In the genomic region with DNA sequence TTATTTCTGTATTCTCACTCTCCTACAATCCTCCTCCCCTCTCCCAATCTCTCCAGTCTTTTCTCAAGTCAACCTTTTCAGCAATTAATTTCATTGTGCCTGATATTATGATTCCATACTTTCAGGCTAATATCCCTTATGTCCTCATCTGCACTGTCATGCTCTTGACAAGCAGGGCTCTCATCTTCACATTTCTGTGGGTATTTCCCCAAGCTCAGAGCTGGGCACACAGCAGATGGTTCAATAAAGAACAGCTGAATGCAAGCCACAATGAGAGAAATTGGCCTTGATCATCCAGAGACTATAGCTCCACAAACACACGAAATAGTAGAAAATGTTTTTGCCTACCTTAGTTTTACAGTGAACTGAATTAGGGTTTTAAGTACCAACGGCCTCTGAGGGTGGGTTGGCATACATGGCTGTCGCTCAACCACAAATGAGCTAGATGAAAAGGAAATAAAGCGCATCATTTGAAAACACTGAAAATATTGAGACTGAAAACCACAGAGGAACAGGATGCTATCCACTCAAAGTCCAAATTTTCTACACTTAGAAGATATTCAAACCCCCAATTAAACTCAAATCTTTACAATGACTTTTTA, we compare ENCODE assay signal across 21 cellular contexts. TPM values are rescaled to one million over a fixed set of nuclear protein-coding genes. Genes with fewer than 3 reads are reported as not detected.
A peak's percentile ranks its signal among the peaks of the same experiment; 100 is the strongest.
DNase-seq lines count a peak whose midpoint lies in the region; ATAC-seq and TF ChIP-seq lines count a peak whose summit lies in the region.
"Had no signal": no experiment of that assay in that cellular context is flagged by ENCODE, and none has a peak within 500 bp of the region (broad histone marks: within the 10 kb centered on the region; RNA-seq: fewer than 3 reads in every experiment).

No MANE protein-coding gene starts in this region.

- H3K36me3 Mint-ChIP-seq in CD4-positive, CD25-positive, alpha-beta regulatory T cell: peaks cover 28% of the 10 kb centered on the region
- H3K36me3 Mint-ChIP-seq in CD8-positive, alpha-beta T cell: peaks cover 65% of the 10 kb centered on the region
- peaks cover 73% of the 10 kb centered on the region for H3K36me3 Mint-ChIP-seq in activated CD4-positive, alpha-beta memory T cell treated with anti-CD3 and anti-CD28 coated beads, Interleukin-2, amount 10 ng/mL, durations not matched to agents 7 days and 5 days (ENCODE audit: low read depth)
- H3K36me3 Mint-ChIP-seq in effector memory CD8-positive, alpha-beta T cell (ENCODE audit: insufficient read depth): peaks cover 54% of the 10 kb centered on the region
- H3K36me3 Mint-ChIP-seq in osteocyte (ENCODE audit: unreplicated experiment): no peaks in the 10 kb centered on the region

- ATAC-seq in CD4-positive, CD25-positive, alpha-beta regulatory T cell (ENCODE audit: low read depth in 2 of 2): peak in 1 of 2 donors; percentile 59
- ATAC-seq in CD8-positive, alpha-beta T cell: peak; percentile 84
- peak; percentile 81 for ATAC-seq in effector memory CD8-positive, alpha-beta T cell (replicated peaks)
- ATAC-seq: K562, PC-3, upper lobe of right lung had no signal

- H3K36me3 ChIP-seq in CD4-positive, CD25-positive, alpha-beta regulatory T cell (ENCODE audit: control insufficient read depth, insufficient read depth, low read length): peaks cover 6% of the 10 kb centered on the region
- peaks cover 24% of the 10 kb centered on the region for H3K36me3 ChIP-seq in CD8-positive, alpha-beta T cell (ENCODE audit: insufficient read depth, low read length)
- H3K36me3 ChIP-seq in WERI-Rb-1: no peaks in the 10 kb centered on the region
- H3K36me3 ChIP-seq: brain microvascular endothelial cell, colonic mucosa, left ventricle myocardium inferior, upper lobe of right lung had no signal

- no peak overlapping the region for H3K27ac ChIP-seq in CD4-positive, CD25-positive, alpha-beta regulatory T cell (ENCODE audit: insufficient read depth, low read length, poor library complexity, severe bottlenecking)
- H3K27ac ChIP-seq in CD8-positive, alpha-beta T cell (ENCODE audit: low read depth, low read length): peak overlapping the region; percentile 34
- H3K27ac ChIP-seq in WERI-Rb-1: no peak overlapping the region
- H3K27ac ChIP-seq: brain microvascular endothelial cell, colonic mucosa, left ventricle myocardium inferior, upper lobe of right lung, VCaP had no signal

- TF ChIP-seq CTCF in CD8-positive, alpha-beta T cell (IDR thresholded peaks at IDR 0.05): no peak
- TF ChIP-seq CTCF in osteocyte (IDR thresholded peaks at IDR 0.05) (no peak), WERI-Rb-1 (IDR thresholded peaks at IDR 0.05; ENCODE audit: low read depth, low read length) (no peak)

- no peaks in the 10 kb centered on the region for H3K9me3 Mint-ChIP-seq in CD4-positive, CD25-positive, alpha-beta regulatory T cell
- H3K9me3 Mint-ChIP-seq in CD8-positive, alpha-beta T cell: no peaks in the 10 kb centered on the region
- no peaks in the 10 kb centered on the region for H3K9me3 Mint-ChIP-seq in activated CD4-positive, alpha-beta memory T cell treated with anti-CD3 and anti-CD28 coated beads, Interleukin-2, amount 10 ng/mL, durations not matched to agents 7 days and 5 days
- H3K9me3 Mint-ChIP-seq in effector memory CD8-positive, alpha-beta T cell: no peaks in the 10 kb centered on the region
- no peaks in the 10 kb centered on the region for H3K9me3 Mint-ChIP-seq in osteocyte (ENCODE audit: unreplicated experiment)

- peak overlapping the region; percentile 57 to 61 (median 60) for H3K27ac Mint-ChIP-seq in CD4-positive, CD25-positive, alpha-beta regulatory T cell
- peak overlapping the region; percentile 89 for H3K27ac Mint-ChIP-seq in CD8-positive, alpha-beta T cell
- H3K27ac Mint-ChIP-seq in activated CD4-positive, alpha-beta memory T cell treated with anti-CD3 and anti-CD28 coated beads, Interleukin-2, amount 10 ng/mL, durations not matched to agents 7 days and 5 days: peak overlapping the region; percentile 91
- H3K27ac Mint-ChIP-seq in effector memory CD8-positive, alpha-beta T cell: peak overlapping the region; percentile 59 to 90
- no peak overlapping the region for H3K27ac Mint-ChIP-seq in osteocyte (ENCODE audit: unreplicated experiment)

- H3K4me3 Mint-ChIP-seq in CD4-positive, CD25-positive, alpha-beta regulatory T cell: peak overlapping the region in 3 of 4 donors; percentile 10 to 45 (median 41)
- peak overlapping the region; percentile 38 for H3K4me3 Mint-ChIP-seq in CD8-positive, alpha-beta T cell
- H3K4me3 Mint-ChIP-seq in activated CD4-positive, alpha-beta memory T cell treated with anti-CD3 and anti-CD28 coated beads, Interleukin-2, amount 10 ng/mL, durations not matched to agents 7 days and 5 days: peak overlapping the region; percentile 50
- peak overlapping the region; percentile 33 to 62 for H3K4me3 Mint-ChIP-seq in effector memory CD8-positive, alpha-beta T cell
- no peak overlapping the region for H3K4me3 Mint-ChIP-seq in osteocyte (ENCODE audit: unreplicated experiment)

- POLR2A ChIA-PET in CD8-positive, alpha-beta T cell (lab: Charles Lee): interaction anchor here (0.6 to 3.3 kb wide), 12 partner anchors 9 to 617 kb away, joined by 3 to 29 read pairs (median 4); a partner anchor contains a TSS
- POLR2A ChIA-PET in activated CD4-positive, alpha-beta memory T cell treated with anti-CD3 and anti-CD28 coated beads, Interleukin-2, amount 10 ng/mL, durations not matched to agents 7 days and 5 days (lab: Charles Lee): interaction anchor here (0.5 to 7.6 kb wide), 11 partner anchors 9 to 615 kb away, joined by 3 to 165 read pairs (median 14); a partner anchor contains a TSS

- peaks cover 35 to 61% (median 47%) of the 10 kb centered on the region in 4 donors for H3K4me1 Mint-ChIP-seq in CD4-positive, CD25-positive, alpha-beta regulatory T cell
- peaks cover 70% of the 10 kb centered on the region for H3K4me1 Mint-ChIP-seq in CD8-positive, alpha-beta T cell (ENCODE audit: low read depth)
- H3K4me1 Mint-ChIP-seq in activated CD4-positive, alpha-beta memory T cell treated with anti-CD3 and anti-CD28 coated beads, Interleukin-2, amount 10 ng/mL, durations not matched to agents 7 days and 5 days: peaks cover 65% of the 10 kb centered on the region
- H3K4me1 Mint-ChIP-seq in effector memory CD8-positive, alpha-beta T cell (ENCODE audit: low read depth in 2 of 2): peaks cover 37 to 63% of the 10 kb centered on the region in 2 donors
- peaks cover 3% of the 10 kb centered on the region for H3K4me1 Mint-ChIP-seq in osteocyte (ENCODE audit: unreplicated experiment)

- DNase-seq in CD4-positive, CD25-positive, alpha-beta regulatory T cell: peak in 2 of 3 donors; percentile 22 to 77
- DNase-seq in CD8-positive, alpha-beta T cell: peak in 2 of 7 experiments; percentile 29 to 39
- DNase-seq in activated CD4-positive, alpha-beta memory T cell treated with anti-CD3 and anti-CD28 coated beads, Interleukin-2, amount 10 ng/mL, durations not matched to agents 7 days and 5 days: peak; percentile 44
- peak in 1 of 3 experiments; percentile 26 for DNase-seq in effector memory CD8-positive, alpha-beta T cell
- DNase-seq in osteocyte (ENCODE audit: extremely low spot score, unreplicated experiment): no peak
- no peak for DNase-seq in HK-2 (ENCODE audit: unreplicated experiment)
- DNase-seq in WERI-Rb-1: no peak
- DNase-seq in NCI-H1105 treated with DMSO at 0.1 percent for 48 hours (lab: John Stamatoyannopoulos, UW): no peak
- DNase-seq: brain microvascular endothelial cell; colonic mucosa; DMS79; head of caudate nucleus; left ventricle myocardium inferior; midbrain; NCI-H1694; NCI-H774; PC-3; stimulated activated CD4-positive, alpha-beta T cell treated with anti-CD3 and anti-CD28 coated beads, Interleukin-4, amount 100 ng/mL, for 24 hours; upper lobe of right lung had no signal

- H3K4me1 ChIP-seq in CD4-positive, CD25-positive, alpha-beta regulatory T cell (ENCODE audit: control insufficient read depth, insufficient read depth, low read length, poor library complexity, severe bottlenecking): peaks cover 49% of the 10 kb centered on the region
- peaks cover 71% of the 10 kb centered on the region for H3K4me1 ChIP-seq in CD8-positive, alpha-beta T cell (ENCODE audit: insufficient read depth, low read length)
- H3K4me1 ChIP-seq: colonic mucosa, left ventricle myocardium inferior had no signal

- no peaks in the 10 kb centered on the region for H3K27me3 Mint-ChIP-seq in CD4-positive, CD25-positive, alpha-beta regulatory T cell
- no peaks in the 10 kb centered on the region for H3K27me3 Mint-ChIP-seq in CD8-positive, alpha-beta T cell (ENCODE audit: low read depth)
- H3K27me3 Mint-ChIP-seq in activated CD4-positive, alpha-beta memory T cell treated with anti-CD3 and anti-CD28 coated beads, Interleukin-2, amount 10 ng/mL, durations not matched to agents 7 days and 5 days: no peaks in the 10 kb centered on the region
- no peaks in the 10 kb centered on the region for H3K27me3 Mint-ChIP-seq in effector memory CD8-positive, alpha-beta T cell
- no peaks in the 10 kb centered on the region for H3K27me3 Mint-ChIP-seq in osteocyte (ENCODE audit: unreplicated experiment)

- H3K9me3 ChIP-seq in CD4-positive, CD25-positive, alpha-beta regulatory T cell (ENCODE audit: control insufficient read depth in 2 of 2, low read length in 2 of 2): no peaks in the 10 kb centered on the region
- no peaks in the 10 kb centered on the region for H3K9me3 ChIP-seq in CD8-positive, alpha-beta T cell (ENCODE audit: low read length)
- no peaks in the 10 kb centered on the region for H3K9me3 ChIP-seq in WERI-Rb-1 (ENCODE audit: severe bottlenecking)
- H3K9me3 ChIP-seq: colonic mucosa, left ventricle myocardium inferior, upper lobe of right lung had no signal

- intact Hi-C loops in CD8-positive, alpha-beta T cell (cut with DNase I, micrococcal nuclease): loop anchor here (10.0 kb wide), 3 partner anchors 53 to 1103 kb away; no protein-coding TSS in a partner anchor

- H3K4me3 ChIP-seq in CD4-positive, CD25-positive, alpha-beta regulatory T cell (ENCODE audit: low read depth, low read length): peak overlapping the region; percentile 1
- H3K4me3 ChIP-seq in CD8-positive, alpha-beta T cell (ENCODE audit: low read depth, low read length): peak overlapping the region; percentile 18
- no peak overlapping the region for H3K4me3 ChIP-seq in WERI-Rb-1 (ENCODE audit: low read depth, low read length)
- H3K4me3 ChIP-seq: colonic mucosa, K562, left ventricle myocardium inferior, upper lobe of right lung had no signal

- no peaks in the 10 kb centered on the region for H3K27me3 ChIP-seq in CD4-positive, CD25-positive, alpha-beta regulatory T cell (ENCODE audit: control insufficient read depth, insufficient read depth, low read length)
- H3K27me3 ChIP-seq in CD8-positive, alpha-beta T cell (ENCODE audit: insufficient read depth, low read length): no peaks in the 10 kb centered on the region
- H3K27me3 ChIP-seq in WERI-Rb-1 (ENCODE audit: insufficient read depth, low read depth, severe bottlenecking): no peaks in the 10 kb centered on the region
- H3K27me3 ChIP-seq: brain microvascular endothelial cell, colonic mucosa, upper lobe of right lung had no signal

- CTCF ChIA-PET in CD8-positive, alpha-beta T cell (lab: Charles Lee): interaction anchor here (0.7 to 8.0 kb wide), 9 partner anchors 9 to 94 kb away, joined by 3 to 68 read pairs (median 5); no protein-coding TSS in a partner anchor
- CTCF ChIA-PET in activated CD4-positive, alpha-beta memory T cell treated with anti-CD3 and anti-CD28 coated beads, Interleukin-2, amount 10 ng/mL, durations not matched to agents 7 days and 5 days (lab: Charles Lee): interaction anchor here (0.5 to 7.4 kb wide), 9 partner anchors 10 to 94 kb away, joined by 3 to 59 read pairs (median 4); no protein-coding TSS in a partner anchor

RNA-seq across cellular contexts. Expression of a gene that starts 47.5 kb away (rescaled TPM):
- total RNA-seq in CD4-positive, CD25-positive, alpha-beta regulatory T cell: 262 TPM
- polyA plus RNA-seq in CD4-positive, CD25-positive, alpha-beta regulatory T cell: 100 to 1,000 TPM; 198 to 331 (median 274) TPM
- 10 to 100 TPM; 66.7 to 69.9 TPM for total RNA-seq in CD8-positive, alpha-beta T cell
- 100 to 1,000 TPM; 540 to 547 TPM for total RNA-seq in activated CD4-positive, alpha-beta memory T cell treated with anti-CD3 and anti-CD28 coated beads, Interleukin-2, amount 10 ng/mL, durations not matched to agents 7 days and 5 days
- total RNA-seq in osteocyte: 74.0 and 76.5 TPM in 2 replicates

Comparison
In these comparisons a context has a peak if more than half of its experiments do, and no peak if none do; other contexts are left out.
1. DNase-seq: peak in CD4-positive, CD25-positive, alpha-beta regulatory T cell (2 of 3) and activated CD4-positive, alpha-beta memory T cell treated with anti-CD3 and anti-CD28 coated beads, Interleukin-2, amount 10 ng/mL, durations not matched to agents 7 days and 5 days (single experiment); none in osteocyte (single experiment), HK-2 (single experiment), WERI-Rb-1 (single experiment) and NCI-H1105 treated with DMSO at 0.1 percent for 48 hours (single experiment).